Comparison of ENCODE assay signal across 8 cellular contexts in the genomic region with DNA sequence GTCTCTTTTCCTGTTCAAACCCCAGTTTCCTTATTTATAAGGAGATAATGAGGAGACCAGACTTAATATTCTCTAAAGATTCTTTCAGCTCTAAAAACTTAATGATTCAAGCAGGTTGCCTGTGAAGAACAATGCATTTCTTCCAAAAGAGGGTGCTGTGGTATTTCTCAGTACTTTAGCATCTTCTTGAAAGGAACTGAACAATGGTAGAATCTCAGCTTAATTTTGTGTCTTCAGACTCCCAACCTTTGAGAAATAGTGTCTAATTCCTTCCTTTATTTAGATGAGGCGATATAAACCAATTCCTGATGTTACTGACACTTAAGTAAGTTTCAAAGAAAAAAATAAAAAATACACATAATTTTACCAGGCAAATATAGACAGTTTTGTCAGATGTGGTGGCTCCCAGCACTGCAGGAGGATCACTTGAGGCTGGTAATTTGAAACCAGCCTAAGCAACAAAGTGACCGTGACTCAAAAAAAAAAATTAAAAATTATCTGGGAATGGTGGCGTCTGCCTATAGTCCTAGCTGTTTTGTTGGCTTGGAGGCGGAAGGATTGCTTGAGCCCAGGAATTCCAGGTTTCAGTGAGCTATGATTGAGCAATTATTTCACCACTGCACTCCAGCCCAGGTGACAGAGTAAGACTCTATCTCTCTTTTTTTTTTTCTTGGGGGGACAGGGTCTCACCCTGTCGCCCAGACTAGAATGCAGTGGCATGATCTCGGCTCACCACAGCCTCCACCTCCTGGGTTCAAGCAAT.
DNase-seq lines count a peak whose midpoint lies in the region; ATAC-seq and TF ChIP-seq lines count a peak whose summit lies in the region.

No MANE protein-coding gene starts in this region.

- H3K36me3 ChIP-seq in PC-9 (ENCODE audit: low read depth), result no peaks in the 10 kb centered on the region

- no peak overlapping the region for H3K4me2 ChIP-seq in PC-9

- no peaks in the 10 kb centered on the region for H3K27me3 ChIP-seq in PC-9 (ENCODE audit: insufficient read depth, low read depth)

- peaks cover 14% of the 10 kb centered on the region; the same call in 1 of the 2 replicates for H3F3A ChIP-seq in PC-9 (ENCODE audit: insufficient read depth, low read depth)

- CTCF ChIA-PET in PC-9 (lab: Charles Lee), result interaction anchor here (0.5 to 1.6 kb wide), 5 partner anchors 14 to 207 kb away, joined by 3 to 4 read pairs (median 3); partner anchors contain the start of genes PPP2R3C and PSMA6

- H4K20me1 ChIP-seq in PC-9 (ENCODE audit: insufficient read depth), result no peaks in the 10 kb centered on the region

- H3K27ac ChIP-seq in PC-9, result no peak overlapping the region

- peak; percentile 49; the same call in 1 of the 2 replicates for TF ChIP-seq CTCF in PC-9 (conservative IDR thresholded peaks at IDR 0.05)

- H3K4me1 ChIP-seq in PC-9 (replicated peaks; ENCODE audit: insufficient read depth), result peaks cover 10% of the 10 kb centered on the region

- H3K4me3 ChIP-seq in PC-9, result no peak overlapping the region

- H3K79me2 ChIP-seq in PC-9 (ENCODE audit: low read depth), result no peaks in the 10 kb centered on the region

- H2AFZ ChIP-seq in PC-9, result no peak overlapping the region

- intact Hi-C loops in PC-9 (cut with micrococcal nuclease; ENCODE audit: unreplicated experiment), result loop anchor here (1.0 kb wide), 2 partner anchors 192 to 198 kb away; no protein-coding TSS in a partner anchor

- no TSS peak for BruUV-seq in PC-9 (replicated peaks; lab: Mats Ljungman, UMichigan)

- no peaks in the 10 kb centered on the region for H3K9me3 ChIP-seq in PC-9 (ENCODE audit: insufficient read depth, low read depth)

- POLR2A ChIA-PET in PC-9 (lab: Charles Lee; ENCODE audit: unreplicated experiment), result no interaction called here

- no peak for ATAC-seq in HG03175 (IDR thresholded peaks at IDR 0.05; ENCODE audit: unreplicated experiment)
- ATAC-seq in HG02798 (IDR thresholded peaks at IDR 0.05; ENCODE audit: poor library complexity, unreplicated experiment), result no peak

- no peaks in the 10 kb centered on the region for H3K9me2 ChIP-seq in PC-9 (ENCODE audit: insufficient read depth)

- DNase-seq in SIG-M5 treated with dmso at 0.1 percent for 504 hours (lab: John Stamatoyannopoulos, UW; ENCODE audit: unreplicated experiment), result peak; percentile 20
- DNase-seq in SIG-M5 (lab: John Stamatoyannopoulos, UW), result no peak
- no peak for DNase-seq in PC-9
- peak; percentile 84 for DNase-seq in fibroblast of peridontal ligament (ENCODE audit: extremely low read depth)
- peak; percentile 20 for DNase-seq in pulmonary artery endothelial cell (ENCODE audit: low read depth, low spot score)
- no peak for DNase-seq in GOT3 (lab: John Stamatoyannopoulos, UW)

Comparison
In these comparisons a context has a peak if more than half of its experiments do, and no peak if none do; other contexts are left out.
1. DNase-seq: peak in SIG-M5 treated with dmso at 0.1 percent for 504 hours (single experiment), fibroblast of peridontal ligament (single experiment) and pulmonary artery endothelial cell (single experiment); none in SIG-M5 (single experiment), PC-9 (0 of 2) and GOT3 (single experiment).